ENCODE assay signal across 16 cellular contexts in the genomic region with DNA sequence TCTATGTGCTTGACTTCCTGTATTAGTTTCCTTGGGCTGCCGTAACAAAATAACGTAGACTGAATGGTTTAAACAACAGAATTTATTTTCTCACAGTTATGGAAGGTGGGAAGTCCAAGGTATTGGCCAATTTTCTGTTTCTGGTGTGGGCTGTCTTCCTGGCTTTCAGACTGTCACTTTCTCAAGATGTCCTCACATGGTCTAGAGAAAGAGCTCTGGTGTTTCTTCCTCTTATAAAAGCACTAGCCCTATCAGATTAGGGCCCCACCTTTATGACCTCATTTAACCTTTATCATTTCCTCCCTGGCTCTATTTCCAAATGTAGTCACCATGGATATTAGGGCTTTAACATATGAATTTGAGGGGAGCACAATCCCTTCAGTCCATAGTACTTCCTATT.
"Had no signal": no experiment of that assay in that cellular context is flagged by ENCODE, and none has a peak within 500 bp of the region (broad histone marks: within the 10 kb centered on the region; RNA-seq: fewer than 3 reads in every experiment).

No MANE protein-coding gene starts in this region.

- H3K36me3 ChIP-seq: brain microvascular endothelial cell, spleen had no signal

- ATAC-seq: activated T-cell treated with anti-CD3 and anti-CD28 coated beads, Interleukin-2, amount 50 U/mL, for 4 hours; foreskin keratinocyte; left ventricle myocardium superior had no signal

- H3K4me3 ChIP-seq: dorsolateral prefrontal cortex, spleen had no signal

- H3K27ac ChIP-seq: brain microvascular endothelial cell, dorsolateral prefrontal cortex, foreskin keratinocyte, spleen, VCaP had no signal

- DNase-seq: activated CD4-positive, alpha-beta memory T cell treated with anti-CD3 and anti-CD28 coated beads for 36 hours; activated effector memory CD4-positive, alpha-beta T cell treated with anti-CD3 and anti-CD28 coated beads, Interleukin-2, amount 50 U/mL, for 16 hours; activated T-cell treated with anti-CD3 and anti-CD28 coated beads, Interleukin-2, amount 50 U/mL, for 4 hours; brain microvascular endothelial cell; dorsolateral prefrontal cortex; foreskin keratinocyte; head of caudate nucleus; islet precursor cell; left ventricle myocardium superior; posterior cingulate gyrus; right cardiac atrium; spleen; stimulated activated naive CD4-positive, alpha-beta T cell; substantia nigra; trophoblast cell had no signal

- H3K27me3 ChIP-seq: brain microvascular endothelial cell, dorsolateral prefrontal cortex, foreskin keratinocyte, spleen had no signal

- H3K9me3 ChIP-seq: spleen had no signal
